In the genomic region with DNA sequence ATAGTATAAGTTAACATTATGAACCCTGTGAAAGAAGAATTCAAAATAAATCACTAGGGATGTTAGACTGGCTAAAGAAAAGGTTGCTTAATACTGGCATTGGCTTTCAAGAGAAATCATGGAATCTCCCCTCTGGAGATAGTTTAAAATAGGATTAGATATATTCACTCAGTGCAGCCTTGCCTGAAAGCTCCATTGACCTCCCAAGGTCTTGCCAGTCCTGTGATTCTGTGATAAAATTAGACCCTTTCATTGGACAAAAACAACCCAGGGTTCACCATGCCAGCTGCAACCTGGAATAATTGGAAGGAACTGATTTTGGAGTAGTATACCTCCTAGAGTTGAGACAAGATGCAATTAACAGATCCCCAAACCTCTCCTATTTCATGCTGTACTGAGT, we compare ENCODE assay signal across 26 cellular contexts.
"Had no signal": no experiment of that assay in that cellular context is flagged by ENCODE, and none has a peak within 500 bp of the region (broad histone marks: within the 10 kb centered on the region; RNA-seq: fewer than 3 reads in every experiment).

No MANE protein-coding gene starts in this region.

- H3K4me2 ChIP-seq: KMS-11 had no signal

- H3K36me3 ChIP-seq: ascending aorta had no signal

- ATAC-seq: activated CD8-positive, alpha-beta memory T cell treated with anti-CD3 and anti-CD28 coated beads, Interleukin-2, amount 10 ng/mL, durations not matched to agents 7 days and 5 days; body of pancreas; T-helper 17 cell; WTC11 had no signal

- H3K4me3 ChIP-seq: ascending aorta, body of pancreas had no signal

- H3K36me3 Mint-ChIP-seq: activated CD8-positive, alpha-beta memory T cell treated with anti-CD3 and anti-CD28 coated beads, Interleukin-2, amount 10 ng/mL, durations not matched to agents 7 days and 5 days; activated naive CD4-positive, alpha-beta T cell treated with anti-CD3 and anti-CD28 coated beads, Interleukin-2, amount 50 U/mL, for 24 hours; WTC11 had no signal

- DNase-seq: activated CD4-positive, alpha-beta T cell treated with anti-CD3 and anti-CD28 coated beads, Interleukin-2, amount 10 ng/mL, durations not matched to agents 24 days and 14 days; activated CD4-positive, alpha-beta T cell treated with anti-CD3 and anti-CD28 coated beads, Interleukin-2, amount 50 U/mL, for 48 hours; activated CD4-positive, CD25-positive, alpha-beta regulatory T cell treated with anti-CD3 and anti-CD28 coated beads, Interleukin-2, amount 50 U/mL, for 72 hours; activated CD8-positive, alpha-beta memory T cell treated with anti-CD3 and anti-CD28 coated beads, Interleukin-2, amount 10 ng/mL, durations not matched to agents 7 days and 5 days; activated effector memory CD4-positive, alpha-beta T cell treated with Interleukin-2 at 50 U/mL for 16 hours; activated naive CD4-positive, alpha-beta T cell; activated T-cell treated with anti-CD3 and anti-CD28 coated beads, Interleukin-2, amount 50 U/mL, for 24 hours; amniotic stem cell; body of pancreas; central memory CD4-positive, alpha-beta T cell; MM.1S; NCI-H1105; NCI-H1436; NCI-H1694 treated with DMSO at 0.1 percent for 48 hours; NCI-H2081 treated with DMSO at 0.1 percent for 48 hours; NCI-H345; NCI-H510A; NCI-H748 treated with DMSO at 0.1 percent for 48 hours; SIG-M5; T-helper 17 cell; T-helper 9 cell had no signal

- H3K27ac Mint-ChIP-seq: activated CD4-positive, alpha-beta T cell treated with anti-CD3 and anti-CD28 coated beads, Interleukin-2, amount 10 ng/mL, durations not matched to agents 24 days and 14 days; activated CD8-positive, alpha-beta memory T cell treated with anti-CD3 and anti-CD28 coated beads, Interleukin-2, amount 10 ng/mL, durations not matched to agents 7 days and 5 days; activated naive CD4-positive, alpha-beta T cell treated with anti-CD3 and anti-CD28 coated beads, Interleukin-2, amount 50 U/mL, for 24 hours; activated T-cell treated with anti-CD3 and anti-CD28 coated beads, Interleukin-2, amount 50 U/mL, for 24 hours; activated T-helper 1 cell treated with anti-CD3 and anti-CD28 coated beads, Interleukin-12 subunit alpha, Interleukin-12 subunit beta, Interleukin-2, Interleukin-4 antibody, amounts not matched to agents 30 ng/mL and 10 ng/mL and 1 ng/mL, durations not matched to agents 14 hours and 24 hours and 36 hours; T-helper 17 cell; WTC11 had no signal

- H3K4me1 ChIP-seq: ascending aorta, body of pancreas had no signal

- H3K27me3 ChIP-seq: ascending aorta, body of pancreas had no signal

- H3K9me3 ChIP-seq: ascending aorta, body of pancreas had no signal

- H3K27ac ChIP-seq: ascending aorta, body of pancreas, KMS-11 had no signal

- H3K4me1 Mint-ChIP-seq: activated CD4-positive, alpha-beta T cell treated with anti-CD3 and anti-CD28 coated beads, Interleukin-2, amount 10 ng/mL, durations not matched to agents 24 days and 14 days; activated CD8-positive, alpha-beta memory T cell treated with anti-CD3 and anti-CD28 coated beads, Interleukin-2, amount 10 ng/mL, durations not matched to agents 7 days and 5 days; activated naive CD4-positive, alpha-beta T cell treated with anti-CD3 and anti-CD28 coated beads, Interleukin-2, amount 50 U/mL, for 24 hours; T-helper 17 cell; WTC11 had no signal

- H3K9ac ChIP-seq: KMS-11 had no signal

- H3K9me3 Mint-ChIP-seq: activated CD4-positive, alpha-beta T cell treated with anti-CD3 and anti-CD28 coated beads, Interleukin-2, amount 10 ng/mL, durations not matched to agents 24 days and 14 days; activated naive CD4-positive, alpha-beta T cell treated with anti-CD3 and anti-CD28 coated beads, Interleukin-2, amount 50 U/mL, for 24 hours; activated T-helper 1 cell treated with anti-CD3 and anti-CD28 coated beads, Interleukin-12 subunit alpha, Interleukin-12 subunit beta, Interleukin-2, Interleukin-4 antibody, amounts not matched to agents 30 ng/mL and 10 ng/mL and 1 ng/mL, durations not matched to agents 14 hours and 24 hours and 36 hours; WTC11 had no signal

- H3K4me3 Mint-ChIP-seq: activated CD4-positive, alpha-beta T cell treated with anti-CD3 and anti-CD28 coated beads, Interleukin-2, amount 10 ng/mL, durations not matched to agents 24 days and 14 days; activated CD8-positive, alpha-beta memory T cell treated with anti-CD3 and anti-CD28 coated beads, Interleukin-2, amount 10 ng/mL, durations not matched to agents 7 days and 5 days; activated naive CD4-positive, alpha-beta T cell treated with anti-CD3 and anti-CD28 coated beads, Interleukin-2, amount 50 U/mL, for 24 hours; activated T-cell treated with anti-CD3 and anti-CD28 coated beads, Interleukin-2, amount 50 U/mL, for 24 hours; activated T-helper 1 cell treated with anti-CD3 and anti-CD28 coated beads, Interleukin-12 subunit alpha, Interleukin-12 subunit beta, Interleukin-2, Interleukin-4 antibody, amounts not matched to agents 30 ng/mL and 10 ng/mL and 1 ng/mL, durations not matched to agents 14 hours and 24 hours and 36 hours; T-helper 17 cell; WTC11 had no signal

- H3K27me3 Mint-ChIP-seq: activated CD4-positive, alpha-beta T cell treated with anti-CD3 and anti-CD28 coated beads, Interleukin-2, amount 10 ng/mL, durations not matched to agents 24 days and 14 days; activated CD8-positive, alpha-beta memory T cell treated with anti-CD3 and anti-CD28 coated beads, Interleukin-2, amount 10 ng/mL, durations not matched to agents 7 days and 5 days; activated naive CD4-positive, alpha-beta T cell treated with anti-CD3 and anti-CD28 coated beads, Interleukin-2, amount 50 U/mL, for 24 hours; activated T-cell treated with anti-CD3 and anti-CD28 coated beads, Interleukin-2, amount 50 U/mL, for 24 hours; T-helper 17 cell had no signal
